ENCODE assay signal across 28 cellular contexts in genomic region chr20:15399781-15400180, GRCh38.
"Had no signal": no experiment of that assay in that cellular context is flagged by ENCODE, and none has a peak within 500 bp of the region (broad histone marks: within the 10 kb centered on the region; RNA-seq: fewer than 3 reads in every experiment).

No MANE protein-coding gene starts in this region.

- H3K36me3 ChIP-seq: ascending aorta, breast epithelium, cardiac muscle cell, colonic mucosa, esophagus squamous epithelium had no signal

- H3K36me3 Mint-ChIP-seq: activated naive CD4-positive, alpha-beta T cell treated with anti-CD3 and anti-CD28 coated beads, Interleukin-2, amount 10 ng/mL, durations not matched to agents 7 days and 5 days; activated naive CD4-positive, alpha-beta T cell treated with anti-CD3 and anti-CD28 coated beads, Interleukin-2, amount 50 U/mL, for 72 hours; activated naive CD8-positive, alpha-beta T cell treated with anti-CD3 and anti-CD28 coated beads, Interleukin-2, amount 10 ng/mL, durations not matched to agents 7 days and 5 days; brain had no signal

- H3K4me3 Mint-ChIP-seq: activated CD4-positive, alpha-beta memory T cell treated with anti-CD3 and anti-CD28 coated beads, Interleukin-2, amount 10 ng/mL, durations not matched to agents 7 days and 5 days; activated CD4-positive, alpha-beta T cell treated with anti-CD3 and anti-CD28 coated beads, Interleukin-2, amount 10 ng/mL, durations not matched to agents 7 days and 5 days; activated naive CD4-positive, alpha-beta T cell treated with anti-CD3 and anti-CD28 coated beads, Interleukin-2, amount 10 ng/mL, durations not matched to agents 7 days and 5 days; activated naive CD8-positive, alpha-beta T cell treated with anti-CD3 and anti-CD28 coated beads, Interleukin-2, amount 10 ng/mL, durations not matched to agents 7 days and 5 days; activated T-cell treated with anti-CD3 and anti-CD28 coated beads, Interleukin-2, amount 50 U/mL, for 24 hours; activated T-cell treated with anti-CD3 and anti-CD28 coated beads, Interleukin-2, amount 50 U/mL, for 72 hours; brain; WTC11 had no signal

- H3K27me3 Mint-ChIP-seq: activated CD4-positive, alpha-beta memory T cell treated with anti-CD3 and anti-CD28 coated beads, Interleukin-2, amount 10 ng/mL, durations not matched to agents 7 days and 5 days; activated CD4-positive, alpha-beta T cell treated with anti-CD3 and anti-CD28 coated beads, Interleukin-2, amount 10 ng/mL, durations not matched to agents 7 days and 5 days; activated naive CD4-positive, alpha-beta T cell treated with anti-CD3 and anti-CD28 coated beads, Interleukin-2, amount 10 ng/mL, durations not matched to agents 7 days and 5 days; activated naive CD8-positive, alpha-beta T cell treated with anti-CD3 and anti-CD28 coated beads, Interleukin-2, amount 10 ng/mL, durations not matched to agents 7 days and 5 days; activated T-cell treated with anti-CD3 and anti-CD28 coated beads, Interleukin-2, amount 50 U/mL, for 24 hours; brain had no signal

- DNase-seq: activated CD4-positive, alpha-beta memory T cell treated with anti-CD3 and anti-CD28 coated beads, Interleukin-2, amount 10 ng/mL, durations not matched to agents 7 days and 5 days; activated CD4-positive, alpha-beta T cell treated with anti-CD3 and anti-CD28 coated beads for 1 hour; activated CD4-positive, alpha-beta T cell treated with anti-CD3 and anti-CD28 coated beads for 4 hours; activated CD4-positive, alpha-beta T cell treated with anti-CD3 and anti-CD28 coated beads, Interleukin-2, amount 10 ng/mL, durations not matched to agents 7 days and 5 days; activated CD4-positive, alpha-beta T cell treated with anti-CD3 and anti-CD28 coated beads, Interleukin-2, amount 50 U/mL, for 4 hours; activated CD8-positive, alpha-beta memory T cell treated with anti-CD3 and anti-CD28 coated beads, Interleukin-2, amount 50 U/mL, for 48 hours; activated gamma-delta T cell; activated naive CD4-positive, alpha-beta T cell; activated naive CD4-positive, alpha-beta T cell treated with anti-CD3 and anti-CD28 coated beads, Interleukin-2, amount 10 ng/mL, durations not matched to agents 7 days and 5 days; activated naive CD8-positive, alpha-beta T cell treated with anti-CD3 and anti-CD28 coated beads, Interleukin-2, amount 10 ng/mL, durations not matched to agents 7 days and 5 days; activated T-cell treated with anti-CD3 and anti-CD28 coated beads for 4 hours; activated T-cell treated with anti-CD3 and anti-CD28 coated beads, Interleukin-2, amount 50 U/mL, for 24 hours; activated T-cell treated with anti-CD3 and anti-CD28 coated beads, Interleukin-2, amount 50 U/mL, for 72 hours; central memory CD4-positive, alpha-beta T cell; cerebellar nuclear complex; colonic mucosa; effector CD8-positive, alpha-beta T cell; esophagus squamous epithelium; head of caudate nucleus; T-helper 2 cell had no signal

- H3K9me3 ChIP-seq: ascending aorta, breast epithelium, colonic mucosa, esophagus squamous epithelium had no signal

- H3K4me1 Mint-ChIP-seq: activated CD4-positive, alpha-beta memory T cell treated with anti-CD3 and anti-CD28 coated beads, Interleukin-2, amount 10 ng/mL, durations not matched to agents 7 days and 5 days; activated CD4-positive, alpha-beta T cell treated with anti-CD3 and anti-CD28 coated beads, Interleukin-2, amount 10 ng/mL, durations not matched to agents 7 days and 5 days; activated naive CD4-positive, alpha-beta T cell treated with anti-CD3 and anti-CD28 coated beads, Interleukin-2, amount 10 ng/mL, durations not matched to agents 7 days and 5 days; activated naive CD8-positive, alpha-beta T cell treated with anti-CD3 and anti-CD28 coated beads, Interleukin-2, amount 10 ng/mL, durations not matched to agents 7 days and 5 days; brain had no signal

- H3K9me3 Mint-ChIP-seq: activated naive CD8-positive, alpha-beta T cell treated with anti-CD3 and anti-CD28 coated beads, Interleukin-2, amount 10 ng/mL, durations not matched to agents 7 days and 5 days had no signal

- H3K27ac ChIP-seq: ascending aorta, breast epithelium, cardiac muscle cell, colonic mucosa, epithelial cell of prostate, esophagus squamous epithelium, VCaP had no signal

- H3K27ac Mint-ChIP-seq: activated CD4-positive, alpha-beta memory T cell treated with anti-CD3 and anti-CD28 coated beads, Interleukin-2, amount 10 ng/mL, durations not matched to agents 7 days and 5 days; activated CD4-positive, alpha-beta T cell treated with anti-CD3 and anti-CD28 coated beads, Interleukin-2, amount 10 ng/mL, durations not matched to agents 7 days and 5 days; activated naive CD4-positive, alpha-beta T cell treated with anti-CD3 and anti-CD28 coated beads, Interleukin-2, amount 10 ng/mL, durations not matched to agents 7 days and 5 days; activated naive CD4-positive, alpha-beta T cell treated with anti-CD3 and anti-CD28 coated beads, Interleukin-2, amount 50 U/mL, for 72 hours; activated naive CD8-positive, alpha-beta T cell treated with anti-CD3 and anti-CD28 coated beads, Interleukin-2, amount 10 ng/mL, durations not matched to agents 7 days and 5 days; activated T-cell treated with anti-CD3 and anti-CD28 coated beads, Interleukin-2, amount 50 U/mL, for 24 hours; activated T-cell treated with anti-CD3 and anti-CD28 coated beads, Interleukin-2, amount 50 U/mL, for 72 hours; WTC11 had no signal

- H3K4me3 ChIP-seq: ascending aorta, breast epithelium, cardiac muscle cell, colonic mucosa, esophagus squamous epithelium had no signal

- H3K4me1 ChIP-seq: ascending aorta, breast epithelium, colonic mucosa, esophagus squamous epithelium had no signal

- H3K27me3 ChIP-seq: ascending aorta, breast epithelium, cardiac muscle cell, colonic mucosa, esophagus squamous epithelium had no signal
